In the genomic region with DNA sequence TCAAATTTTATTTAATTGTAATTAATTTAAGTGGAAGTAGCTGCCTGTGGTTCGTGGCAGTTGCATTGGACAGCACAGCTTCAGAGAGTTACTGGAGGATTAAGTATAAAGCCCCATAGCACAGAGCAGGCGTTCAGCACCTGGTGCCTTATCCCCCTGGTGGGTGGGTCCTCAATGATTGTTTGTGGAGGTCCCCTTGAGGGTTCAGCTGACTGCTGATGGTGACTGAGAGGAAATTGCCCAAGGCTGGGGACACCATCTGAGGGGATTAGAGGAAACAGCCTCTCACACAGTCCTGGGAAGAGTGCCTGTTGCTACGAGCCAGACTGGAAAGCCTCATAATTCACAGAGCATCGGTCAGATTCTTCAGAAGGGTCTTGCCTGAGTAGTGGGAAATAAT, we compare ENCODE assay signal across 21 cellular contexts.
"Had no signal": no experiment of that assay in that cellular context is flagged by ENCODE, and none has a peak within 500 bp of the region (broad histone marks: within the 10 kb centered on the region; RNA-seq: fewer than 3 reads in every experiment).

No MANE protein-coding gene starts in this region.

- H3K27ac ChIP-seq: esophagus muscularis mucosa, foreskin keratinocyte, gastroesophageal sphincter, heart left ventricle, hepatocyte, neural progenitor cell, parathyroid adenoma, right lobe of liver, thoracic aorta, tibial nerve, upper lobe of left lung had no signal

- H3K4me3 ChIP-seq: esophagus muscularis mucosa, gastroesophageal sphincter, heart left ventricle, hepatocyte, neural progenitor cell, right lobe of liver, thoracic aorta, tibial nerve, upper lobe of left lung had no signal

- ATAC-seq: foreskin keratinocyte; gastroesophageal sphincter; heart left ventricle; left lobe of liver; naive thymus-derived CD4-positive, alpha-beta T cell; right lobe of liver; stimulated activated naive B cell treated with anti-CD40 and anti-IgM and Interleukin-4, amounts not matched to agents 10 μg/mL and 1 μg/mL and 100 μg/mL, for 72 hours had no signal

- DNase-seq: dermis blood vessel endothelial cell; effector memory CD4-positive, alpha-beta T cell; foreskin keratinocyte; heart left ventricle; kidney; mesenchymal stem cell; naive thymus-derived CD4-positive, alpha-beta T cell; right lobe of liver; small intestine; stimulated activated CD4-positive, alpha-beta T cell treated with anti-CD3 and anti-CD28 coated beads, Interleukin-15, amount 100 ng/mL, for 24 hours; stimulated activated CD4-positive, alpha-beta T cell treated with anti-CD3 and anti-CD28 coated beads, Interleukin-2, amount 100 ng/mL, for 48 hours; stimulated activated naive B cell treated with anti-CD40 and anti-IgM and Interleukin-4, amounts not matched to agents 10 μg/mL and 1 μg/mL and 100 μg/mL, for 72 hours; upper lobe of left lung had no signal
